ENCODE assay signal across 15 cellular contexts in genomic region chr10:8245131-8246117, GRCh38.
DNase-seq lines count a peak whose midpoint lies in the region; ATAC-seq and TF ChIP-seq lines count a peak whose summit lies in the region.
"Had no signal": no experiment of that assay in that cellular context is flagged by ENCODE, and none has a peak within 500 bp of the region (broad histone marks: within the 10 kb centered on the region; RNA-seq: fewer than 3 reads in every experiment).

No MANE protein-coding gene starts in this region.

- peaks cover 0 to 22% (median 13%) of the 10 kb centered on the region in 6 donors for H3K4me1 ChIP-seq in spleen
- H3K4me1 ChIP-seq: vagina had no signal

- peaks cover 0 to 24% (median 15%) of the 10 kb centered on the region in 8 donors for H3K9me3 ChIP-seq in spleen
- H3K9me3 ChIP-seq: ovary, vagina had no signal

- CTCF ChIA-PET in activated naive CD4-positive, alpha-beta T cell treated with anti-CD3 and anti-CD28 coated beads for 36 hours (lab: Charles Lee): no interaction called here

- TF ChIP-seq CTCF in spleen (IDR thresholded peaks at IDR 0.05 in 8 of 11, conservative IDR thresholded peaks at IDR 0.05 in 3 of 11): no peak
- TF ChIP-seq CTCF in mesothelial cell of epicardium (IDR thresholded peaks at IDR 0.05; ENCODE audit: unreplicated experiment): no peak

- peaks cover 2% of the 10 kb centered on the region for H3K36me3 Mint-ChIP-seq in activated naive CD4-positive, alpha-beta T cell treated with anti-CD3 and anti-CD28 coated beads for 36 hours (ENCODE audit: low read depth)
- H3K36me3 Mint-ChIP-seq in activated T-helper 1 cell treated with anti-CD3 and anti-CD28 coated beads, Interleukin-12 subunit alpha, Interleukin-12 subunit beta, Interleukin-2, Interleukin-4 antibody, amounts not matched to agents 30 ng/mL and 10 ng/mL and 1 ng/mL, durations not matched to agents 14 hours and 24 hours and 36 hours (ENCODE audit: low read depth): peaks cover 16% of the 10 kb centered on the region
- no peaks in the 10 kb centered on the region for H3K36me3 Mint-ChIP-seq in mesothelial cell of epicardium

- WGBS in spleen, 5 donors: 27 to 30% (median 28%) methylated on average over 11 of the region's 11 CpGs

- ATAC-seq in HG02884 (IDR thresholded peaks at IDR 0.05; ENCODE audit: unreplicated experiment): peak; percentile 49
- ATAC-seq: Panc1 had no signal

- H3K27ac ChIP-seq in spleen: peak overlapping the region in 7 of 8 donors; percentile 27 to 74 (median 46)
- H3K27ac ChIP-seq: cardiac muscle cell, epithelial cell of prostate, ovary, vagina had no signal

- peaks cover 9% of the 10 kb centered on the region for H3K9me3 Mint-ChIP-seq in activated naive CD4-positive, alpha-beta T cell treated with anti-CD3 and anti-CD28 coated beads for 36 hours
- peaks cover 32% of the 10 kb centered on the region for H3K9me3 Mint-ChIP-seq in activated T-helper 1 cell treated with anti-CD3 and anti-CD28 coated beads, Interleukin-12 subunit alpha, Interleukin-12 subunit beta, Interleukin-2, Interleukin-4 antibody, amounts not matched to agents 30 ng/mL and 10 ng/mL and 1 ng/mL, durations not matched to agents 14 hours and 24 hours and 36 hours
- H3K9me3 Mint-ChIP-seq in mesothelial cell of epicardium: peaks cover 19% of the 10 kb centered on the region

- DNase-seq in activated naive CD4-positive, alpha-beta T cell treated with anti-CD3 and anti-CD28 coated beads for 36 hours: peak; percentile 30
- DNase-seq in activated naive CD4-positive, alpha-beta T cell treated with Interleukin-2 at 50 U/mL for 16 hours: no peak
- peak; percentile 8 for DNase-seq in activated T-helper 1 cell treated with anti-CD3 and anti-CD28 coated beads, Interleukin-12 subunit alpha, Interleukin-12 subunit beta, Interleukin-2, Interleukin-4 antibody, amounts not matched to agents 30 ng/mL and 10 ng/mL and 1 ng/mL, durations not matched to agents 14 hours and 24 hours and 36 hours (ENCODE audit: low spot score)
- DNase-seq in spleen: no peak
- no peak for DNase-seq in dermis blood vessel endothelial cell
- DNase-seq in mesothelial cell of epicardium (ENCODE audit: low spot score in 2 of 2, unreplicated experiment in 2 of 2): no peak
- no peak for DNase-seq in NCI-H82 (lab: John Stamatoyannopoulos, UW)
- DNase-seq: EL, NCI-H226, ovary had no signal

- H3K4me1 Mint-ChIP-seq in activated naive CD4-positive, alpha-beta T cell treated with anti-CD3 and anti-CD28 coated beads for 36 hours (ENCODE audit: low read depth): peaks cover 38% of the 10 kb centered on the region
- peaks cover 76% of the 10 kb centered on the region for H3K4me1 Mint-ChIP-seq in activated T-helper 1 cell treated with anti-CD3 and anti-CD28 coated beads, Interleukin-12 subunit alpha, Interleukin-12 subunit beta, Interleukin-2, Interleukin-4 antibody, amounts not matched to agents 30 ng/mL and 10 ng/mL and 1 ng/mL, durations not matched to agents 14 hours and 24 hours and 36 hours (ENCODE audit: low read depth)
- peaks cover 5% of the 10 kb centered on the region for H3K4me1 Mint-ChIP-seq in mesothelial cell of epicardium

- peak overlapping the region; percentile 37 for H3K27ac Mint-ChIP-seq in activated naive CD4-positive, alpha-beta T cell treated with anti-CD3 and anti-CD28 coated beads for 36 hours
- peak overlapping the region; percentile 83 for H3K27ac Mint-ChIP-seq in activated T-helper 1 cell treated with anti-CD3 and anti-CD28 coated beads, Interleukin-12 subunit alpha, Interleukin-12 subunit beta, Interleukin-2, Interleukin-4 antibody, amounts not matched to agents 30 ng/mL and 10 ng/mL and 1 ng/mL, durations not matched to agents 14 hours and 24 hours and 36 hours
- no peak overlapping the region for H3K27ac Mint-ChIP-seq in mesothelial cell of epicardium

- no peaks in the 10 kb centered on the region for H3K36me3 ChIP-seq in spleen
- H3K36me3 ChIP-seq: cardiac muscle cell, ovary, vagina had no signal

- no peak for TF ChIP-seq POLR2A in spleen (IDR thresholded peaks at IDR 0.05)

- no peak overlapping the region for H3K4me3 ChIP-seq in spleen
- H3K4me3 ChIP-seq: cardiac muscle cell, ovary, vagina had no signal

- no peak overlapping the region for H3K4me3 Mint-ChIP-seq in activated naive CD4-positive, alpha-beta T cell treated with anti-CD3 and anti-CD28 coated beads for 36 hours
- H3K4me3 Mint-ChIP-seq in activated T-helper 1 cell treated with anti-CD3 and anti-CD28 coated beads, Interleukin-12 subunit alpha, Interleukin-12 subunit beta, Interleukin-2, Interleukin-4 antibody, amounts not matched to agents 30 ng/mL and 10 ng/mL and 1 ng/mL, durations not matched to agents 14 hours and 24 hours and 36 hours: peak overlapping the region; percentile 62
- H3K4me3 Mint-ChIP-seq in mesothelial cell of epicardium: no peak overlapping the region

- no peaks in the 10 kb centered on the region for H3K27me3 ChIP-seq in spleen (replicated peaks in 1 of 7)
- H3K27me3 ChIP-seq: ovary, vagina had no signal

- H3K27me3 Mint-ChIP-seq in activated naive CD4-positive, alpha-beta T cell treated with anti-CD3 and anti-CD28 coated beads for 36 hours (ENCODE audit: low read depth): no peaks in the 10 kb centered on the region
- H3K27me3 Mint-ChIP-seq in activated T-helper 1 cell treated with anti-CD3 and anti-CD28 coated beads, Interleukin-12 subunit alpha, Interleukin-12 subunit beta, Interleukin-2, Interleukin-4 antibody, amounts not matched to agents 30 ng/mL and 10 ng/mL and 1 ng/mL, durations not matched to agents 14 hours and 24 hours and 36 hours (ENCODE audit: insufficient read depth): no peaks in the 10 kb centered on the region
- no peaks in the 10 kb centered on the region for H3K27me3 Mint-ChIP-seq in mesothelial cell of epicardium (ENCODE audit: low read depth)

- intact Hi-C loops in activated naive CD4-positive, alpha-beta T cell treated with anti-CD3 and anti-CD28 coated beads for 36 hours (cut with micrococcal nuclease): loop anchor here (1.0 to 2.0 kb wide), 2 partner anchors 9 to 63 kb away; no protein-coding TSS in a partner anchor
- intact Hi-C loops in activated T-helper 1 cell treated with anti-CD3 and anti-CD28 coated beads, Interleukin-12 subunit alpha, Interleukin-12 subunit beta, Interleukin-2, Interleukin-4 antibody, amounts not matched to agents 30 ng/mL and 10 ng/mL and 1 ng/mL, durations not matched to agents 14 hours and 24 hours and 36 hours (cut with micrococcal nuclease): no loop called here
- intact Hi-C loops in spleen (cut with DNase I; ENCODE audit: low total_unique reads): no loop called here

Comparison
In these comparisons a context has a peak if more than half of its experiments do, and no peak if none do; other contexts are left out.
1. DNase-seq: peak in activated naive CD4-positive, alpha-beta T cell treated with anti-CD3 and anti-CD28 coated beads for 36 hours (single experiment) and activated T-helper 1 cell treated with anti-CD3 and anti-CD28 coated beads, Interleukin-12 subunit alpha, Interleukin-12 subunit beta, Interleukin-2, Interleukin-4 antibody, amounts not matched to agents 30 ng/mL and 10 ng/mL and 1 ng/mL, durations not matched to agents 14 hours and 24 hours and 36 hours (single experiment); none in activated naive CD4-positive, alpha-beta T cell treated with Interleukin-2 at 50 U/mL for 16 hours (single experiment), spleen (single experiment), dermis blood vessel endothelial cell (single experiment), mesothelial cell of epicardium (0 of 2) and NCI-H82 (single experiment).